In the genomic region with DNA sequence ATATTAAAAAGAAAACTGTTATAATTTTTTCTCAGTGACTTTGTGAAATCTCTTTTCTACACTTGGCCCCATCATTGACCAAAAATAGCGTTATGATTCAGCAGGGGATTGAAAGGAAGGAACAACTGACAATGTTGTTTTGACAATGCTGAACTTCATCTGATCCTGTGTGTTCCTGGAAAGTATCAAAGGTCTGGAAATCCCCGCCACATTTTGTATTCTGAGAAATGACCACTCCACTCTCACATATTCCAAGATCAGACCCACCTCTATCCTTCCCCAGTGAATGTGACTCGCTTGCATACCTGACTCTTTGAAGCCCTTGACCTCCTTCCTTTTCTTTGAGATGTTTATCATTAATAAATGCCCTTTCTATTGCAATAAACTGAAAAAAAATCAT, we compare ENCODE assay signal across 13 cellular contexts. TPM values are rescaled to one million over a fixed set of nuclear protein-coding genes. Genes with fewer than 3 reads are reported as not detected.
A peak's percentile ranks its signal among the peaks of the same experiment; 100 is the strongest.
DNase-seq lines count a peak whose midpoint lies in the region; ATAC-seq and TF ChIP-seq lines count a peak whose summit lies in the region.
"Had no signal": no experiment of that assay in that cellular context is flagged by ENCODE, and none has a peak within 500 bp of the region (broad histone marks: within the 10 kb centered on the region; RNA-seq: fewer than 3 reads in every experiment).

No MANE protein-coding gene starts in this region.

- no peaks in the 10 kb centered on the region for H3K27me3 Mint-ChIP-seq in GM23338 (ENCODE audit: insufficient read depth, low read depth, poor library complexity)

- H3K36me3 ChIP-seq in MM.1S (replicated peaks; ENCODE audit: insufficient read depth, low read length) (no peaks in the 10 kb centered on the region), brain microvascular endothelial cell (replicated peaks) (no peaks in the 10 kb centered on the region), psoas muscle (ENCODE audit: insufficient read depth in 1 of 2, low read depth in 1 of 2) (no peaks in the 10 kb centered on the region), GM23338 (ENCODE audit: insufficient read depth) (no peaks in the 10 kb centered on the region)
- H3K36me3 ChIP-seq: spleen had no signal

- H3K27ac Mint-ChIP-seq in GM23338: no peak overlapping the region; the same call in 1 of the 2 replicates
- H3K27ac Mint-ChIP-seq: activated B cell treated with CpG ODN at 0.5 μM for 24 hours had no signal

- H3K4me2 ChIP-seq in MM.1S (ENCODE audit: low read depth, low read length) (peak overlapping the region; percentile 46), GM23338 (no peak overlapping the region)

- H2AFZ ChIP-seq in MM.1S (ENCODE audit: low read length) (no peak overlapping the region; the same call in 1 of the 2 replicates), GM23338 (no peak overlapping the region)

- ATAC-seq in GM18868 (IDR thresholded peaks at IDR 0.05; ENCODE audit: unreplicated experiment): peak; percentile 59
- peak; percentile 85 to 97 (median 93) for ATAC-seq in psoas muscle
- ATAC-seq in GM23338: no peak

- no peaks in the 10 kb centered on the region for H3K36me3 Mint-ChIP-seq in GM23338 (ENCODE audit: low read depth)

- WGBS in psoas muscle, 3 donors: 10 to 16% (median 14%) methylated on average over 3 of the region's 3 CpGs

- H3K4me1 ChIP-seq in MM.1S (ENCODE audit: low read length) (peaks cover 21% of the 10 kb centered on the region), psoas muscle (peaks cover 25% of the 10 kb centered on the region), GM23338 (ENCODE audit: insufficient read depth) (peaks cover 6% of the 10 kb centered on the region)
- H3K4me1 ChIP-seq: spleen had no signal

- H3K9me3 Mint-ChIP-seq in GM23338: no peaks in the 10 kb centered on the region
- H3K9me3 Mint-ChIP-seq: activated B cell treated with CpG ODN at 0.5 μM for 24 hours had no signal

- H3K27ac ChIP-seq in MM.1S (ENCODE audit: low read length) (peak overlapping the region; percentile 30; the same call in 1 of the 2 replicates), brain microvascular endothelial cell (no peak overlapping the region), psoas muscle (peak overlapping the region; percentile 72), GM23338 (ENCODE audit: low read depth) (no peak overlapping the region)
- H3K27ac ChIP-seq: spleen had no signal

- H3K27me3 ChIP-seq in MM.1S (replicated peaks; ENCODE audit: insufficient read depth, low read length) (no peaks in the 10 kb centered on the region), brain microvascular endothelial cell (replicated peaks) (no peaks in the 10 kb centered on the region), psoas muscle (ENCODE audit: insufficient read depth in 3 of 3, low read length in 2 of 3) (no peaks in the 10 kb centered on the region), GM23338 (ENCODE audit: insufficient read depth) (no peaks in the 10 kb centered on the region)
- H3K27me3 ChIP-seq: spleen had no signal

- no peak overlapping the region for H3K9ac ChIP-seq in MM.1S (ENCODE audit: low read length)

- H3K9me3 ChIP-seq in MM.1S (replicated peaks; ENCODE audit: insufficient read depth, low read length) (no peaks in the 10 kb centered on the region), psoas muscle (no peaks in the 10 kb centered on the region)
- H3K9me3 ChIP-seq: spleen had no signal

- H3K4me1 Mint-ChIP-seq in GM23338: peaks cover 4% of the 10 kb centered on the region; the same call in 2 of the 3 replicates
- H3K4me1 Mint-ChIP-seq: activated B cell treated with CpG ODN at 0.5 μM for 24 hours had no signal

- no peaks in the 10 kb centered on the region for H4K20me1 ChIP-seq in MM.1S (ENCODE audit: insufficient read depth, low read length)
- H4K20me1 ChIP-seq in GM23338 (replicated peaks; ENCODE audit: insufficient read depth): no peaks in the 10 kb centered on the region

- intact Hi-C loops in psoas muscle (cut with DNase I): no loop called here

- H3K79me2 ChIP-seq in MM.1S (ENCODE audit: low read length) (no peaks in the 10 kb centered on the region), GM23338 (replicated peaks; ENCODE audit: insufficient read depth) (no peaks in the 10 kb centered on the region)

- H3K4me3 Mint-ChIP-seq in GM23338: no peak overlapping the region
- H3K4me3 Mint-ChIP-seq: activated B cell treated with CpG ODN at 0.5 μM for 24 hours had no signal

- 0 out of 2 replicates have a peak, but pooled peaks cover 5% of the 10 kb centered on the region for H3F3A ChIP-seq in MM.1S (ENCODE audit: insufficient read depth, low read length)
- no peaks in the 10 kb centered on the region for H3F3A ChIP-seq in GM23338 (replicated peaks; ENCODE audit: low read depth)

- H3K9me2 ChIP-seq in MM.1S (replicated peaks; ENCODE audit: insufficient read depth, low read length) (no peaks in the 10 kb centered on the region), GM23338 (ENCODE audit: insufficient read depth) (no peaks in the 10 kb centered on the region)

- H3K4me3 ChIP-seq in MM.1S (ENCODE audit: low read length) (no peak overlapping the region), brain microvascular endothelial cell (ENCODE audit: low read depth, low read length) (no peak overlapping the region), psoas muscle (no peak overlapping the region), GM23338 (no peak overlapping the region)
- H3K4me3 ChIP-seq: spleen had no signal

- DNase-seq in MM.1S: peak; percentile 55
- peak; percentile 58 for DNase-seq in brain microvascular endothelial cell
- DNase-seq in psoas muscle: no peak
- DNase-seq in NCI-H2029 (lab: John Stamatoyannopoulos, UW): no peak
- no peak for DNase-seq in GM23338 (ENCODE audit: low spot score)
- no peak for DNase-seq in stimulated activated CD4-positive, alpha-beta T cell treated with anti-CD3 and anti-CD28 coated beads, Interleukin-4, amount 100 ng/mL, for 24 hours
- DNase-seq in retina: no peak
- DNase-seq: activated B cell treated with CpG ODN at 0.5 μM for 24 hours, amniotic stem cell, COR-L47, spleen had no signal

- in situ Hi-C loops in brain microvascular endothelial cell (cut with HindIII; ENCODE audit: low pct_ligation_motif_present, low sequenced_read_pairs): no loop called here

- TF ChIP-seq CTCF in MM.1S (IDR thresholded peaks at IDR 0.05; ENCODE audit: low read length): no peak
- no peak for TF ChIP-seq CTCF in brain microvascular endothelial cell (IDR thresholded peaks at IDR 0.05; ENCODE audit: low read depth, low read length, missing control alignments)
- TF ChIP-seq CTCF in psoas muscle (IDR thresholded peaks at IDR 0.05): no peak
- no peak for TF ChIP-seq CTCF in GM23338 (conservative IDR thresholded peaks at IDR 0.05; ENCODE audit: low read depth in 2 of 2)

TF ChIP-seq in GM23338, 12 proteins besides CTCF, POLR2A, EP300 and RAD21 (continues in another document):
- TF ChIP-seq POLR2AphosphoS5 (IDR thresholded peaks at IDR 0.05; ENCODE audit: low read depth): no peak
- no peak for TF ChIP-seq CREB1 (CRISPR knock-in tag; IDR thresholded peaks at IDR 0.05; ENCODE audit: low read depth)

RNA-seq across cellular contexts. Expression of a gene that starts 9.7 kb away (rescaled TPM):
- 10 to 100 TPM; 23.0 to 66.2 (median 34.8) TPM for total RNA-seq in psoas muscle
- polyA plus RNA-seq in psoas muscle (10 to 100 TPM; 16.7 to 45.8 (median 26.5) TPM), GM23338 (2016; fragmentation: Nextera tagmentation; extraction: Ambion mirVana) (9.5 and 10.7 TPM in 2 replicates)
- 9.0 and 11.0 TPM in 2 replicates for total RNA-seq in GM23338 (2014; rRNA removed; shearing (Covaris generic))

RNA-seq across cellular contexts. Expression of a gene that starts 53.2 kb away (rescaled TPM):
- not detected for total RNA-seq in psoas muscle
- polyA plus RNA-seq in psoas muscle (under 1 TPM in 1 of 3 donors, not detected in 2; 0.10 TPM), GM23338 (2016; fragmentation: Nextera tagmentation; extraction: Ambion mirVana) (not detected in 2 replicates)
- not detected in 2 replicates for total RNA-seq in GM23338 (2014; rRNA removed; shearing (Covaris generic))
- total RNA-seq: activated B cell treated with CpG ODN at 0.5 μM for 24 hours, NCI-H460, spleen had no signal

Comparison
In these comparisons a context has a peak if more than half of its experiments do, and no peak if none do; other contexts are left out.
1. DNase-seq: peak in MM.1S (single experiment) and brain microvascular endothelial cell (single experiment); none in psoas muscle (0 of 2), NCI-H2029 (single experiment), GM23338 (single experiment), stimulated activated CD4-positive, alpha-beta T cell treated with anti-CD3 and anti-CD28 coated beads, Interleukin-4, amount 100 ng/mL, for 24 hours (single experiment) and retina (single experiment).
2. H3K27ac ChIP-seq: peak in MM.1S (single experiment) and psoas muscle (single experiment); none in brain microvascular endothelial cell (single experiment) and GM23338 (single experiment).